ENCODE assay signal across 8 cellular contexts in genomic region chr1:121016182-121017028, GRCh38.
DNase-seq lines count a peak whose midpoint lies in the region; ATAC-seq and TF ChIP-seq lines count a peak whose summit lies in the region.
"Not testable (repeated sequence)": the region's sequence is repeated elsewhere in the genome, so short reads cannot be mapped to it uniquely, and the experiment has no call there.

No MANE protein-coding gene starts in this region.

- peak; percentile 82 for ATAC-seq in GM18909 (IDR thresholded peaks at IDR 0.05; ENCODE audit: poor library complexity, unreplicated experiment)

- peak overlapping the region; percentile 40 for H3K4me3 Mint-ChIP-seq in activated CD4-positive, alpha-beta T cell treated with anti-CD3 and anti-CD28 coated beads, Interleukin-2, amount 10 ng/mL, durations not matched to agents 24 days and 14 days
- H3K4me3 Mint-ChIP-seq in chondrocyte (ENCODE audit: unreplicated experiment), result not testable (repeated sequence)

- H3K4me1 Mint-ChIP-seq in activated CD4-positive, alpha-beta T cell treated with anti-CD3 and anti-CD28 coated beads, Interleukin-2, amount 10 ng/mL, durations not matched to agents 24 days and 14 days; chondrocyte (ENCODE audit: low read depth): not testable (repeated sequence)

- peak overlapping the region; percentile 72 for H3K27ac Mint-ChIP-seq in activated CD4-positive, alpha-beta T cell treated with anti-CD3 and anti-CD28 coated beads, Interleukin-2, amount 10 ng/mL, durations not matched to agents 24 days and 14 days
- peak overlapping the region; percentile 41 for H3K27ac Mint-ChIP-seq in chondrocyte (ENCODE audit: unreplicated experiment)

- TF ChIP-seq CTCF in AG10803 (conservative IDR thresholded peaks at IDR 0.05; ENCODE audit: low read length); chondrocyte (IDR thresholded peaks at IDR 0.05): not testable (repeated sequence)

- H3K36me3 ChIP-seq in NT2/D1 (ENCODE audit: insufficient read depth, insufficient read length, low read length), result not testable (repeated sequence)

- intact Hi-C loops in activated CD4-positive, alpha-beta T cell treated with anti-CD3 and anti-CD28 coated beads, Interleukin-2, amount 10 ng/mL, durations not matched to agents 24 days and 14 days (cut with micrococcal nuclease), result not testable (repeated sequence)

- not testable (repeated sequence) for H3K4me3 ChIP-seq in AG10803 (ENCODE audit: low read length); skeletal muscle cell (ENCODE audit: low read depth, low read length)
- H3K4me3 ChIP-seq in NT2/D1 (ENCODE audit: insufficient read length, low read depth), result peak overlapping the region; percentile 24

- not testable (repeated sequence) for H3K9me3 Mint-ChIP-seq in activated CD4-positive, alpha-beta T cell treated with anti-CD3 and anti-CD28 coated beads, Interleukin-2, amount 10 ng/mL, durations not matched to agents 24 days and 14 days; chondrocyte (ENCODE audit: low read depth)

- H3K9me3 ChIP-seq in NT2/D1 (ENCODE audit: insufficient read depth, low read length), result not testable (repeated sequence)

- H3K9ac ChIP-seq in NT2/D1 (ENCODE audit: insufficient read length, low read depth), result not testable (repeated sequence)

- not testable (repeated sequence) for H3K27me3 Mint-ChIP-seq in activated CD4-positive, alpha-beta T cell treated with anti-CD3 and anti-CD28 coated beads, Interleukin-2, amount 10 ng/mL, durations not matched to agents 24 days and 14 days; chondrocyte (ENCODE audit: low read depth)

- DNase-seq in AG10803 (ENCODE audit: low read depth), result peak; percentile 60
- DNase-seq in HUDEP-2 (lab: John Stamatoyannopoulos, UW; ENCODE audit: unreplicated experiment in 76 of 76), result peak in 60 of 76 experiments; percentile 2 to 78 (median 44)
- DNase-seq in NT2/D1 (ENCODE audit: low read depth, low spot score), result peak; percentile 72
- peak; percentile 74 for DNase-seq in activated CD4-positive, alpha-beta T cell treated with anti-CD3 and anti-CD28 coated beads, Interleukin-2, amount 10 ng/mL, durations not matched to agents 24 days and 14 days
- not testable (repeated sequence) for DNase-seq in chondrocyte (ENCODE audit: low spot score)
- DNase-seq in islet precursor cell, result peak; percentile 82
- peak; percentile 23 for DNase-seq in skeletal muscle cell (ENCODE audit: low read depth)

- H3K27me3 ChIP-seq in NT2/D1 (ENCODE audit: insufficient read depth, insufficient read length), result not testable (repeated sequence)

- H3K36me3 Mint-ChIP-seq in activated CD4-positive, alpha-beta T cell treated with anti-CD3 and anti-CD28 coated beads, Interleukin-2, amount 10 ng/mL, durations not matched to agents 24 days and 14 days (ENCODE audit: low read depth); chondrocyte (ENCODE audit: low read depth): not testable (repeated sequence)

- H3K4me1 ChIP-seq in NT2/D1 (ENCODE audit: insufficient read depth, insufficient read length), result not testable (repeated sequence)
